In the genomic region with DNA sequence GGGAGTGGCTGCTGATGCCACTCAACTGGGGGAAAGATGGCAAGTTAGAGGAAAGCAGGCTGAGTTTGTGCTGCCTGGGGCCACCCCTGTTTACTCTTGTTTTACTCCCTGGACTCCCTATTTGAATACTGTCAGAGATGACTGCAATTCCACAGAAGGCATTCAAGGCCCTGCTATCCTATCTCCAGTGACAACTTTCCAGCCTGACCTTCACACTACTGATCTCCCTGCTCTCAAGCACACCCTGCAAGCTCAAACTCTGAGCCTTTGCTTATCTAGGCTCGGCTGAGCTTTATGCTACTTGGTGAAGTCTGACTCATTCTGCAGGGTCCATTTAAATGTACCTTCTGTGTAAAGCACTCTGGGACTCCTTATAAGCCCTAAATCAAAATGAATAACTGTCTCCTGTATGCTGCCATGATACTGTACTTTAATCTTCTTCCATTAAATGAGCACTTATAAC, we compare ENCODE assay signal across 1 cellular context.
TF ChIP-seq lines count a peak whose summit lies in the region.

No MANE protein-coding gene starts in this region.

TF ChIP-seq in HepG2, 621 proteins besides CTCF, POLR2A, EP300 and RAD21 (continued from another document and continues in another):
- no peak for TF ChIP-seq ZNF12 (CRISPR knock-in tag; IDR thresholded peaks at IDR 0.05)
- no peak for TF ChIP-seq ZBTB7B (CRISPR knock-in tag; IDR thresholded peaks at IDR 0.05)
- TF ChIP-seq FOXP1 (IDR thresholded peaks at IDR 0.05), result no peak
- TF ChIP-seq FOXP1 (CRISPR knock-in tag; IDR thresholded peaks at IDR 0.05), result peak; percentile 78
- no peak for TF ChIP-seq LCORL (IDR thresholded peaks at IDR 0.05)
- peak; percentile 54; the same call in 1 of the 2 replicates for TF ChIP-seq LCORL (CRISPR knock-in tag; IDR thresholded peaks at IDR 0.05)
- TF ChIP-seq, protein P1, sequence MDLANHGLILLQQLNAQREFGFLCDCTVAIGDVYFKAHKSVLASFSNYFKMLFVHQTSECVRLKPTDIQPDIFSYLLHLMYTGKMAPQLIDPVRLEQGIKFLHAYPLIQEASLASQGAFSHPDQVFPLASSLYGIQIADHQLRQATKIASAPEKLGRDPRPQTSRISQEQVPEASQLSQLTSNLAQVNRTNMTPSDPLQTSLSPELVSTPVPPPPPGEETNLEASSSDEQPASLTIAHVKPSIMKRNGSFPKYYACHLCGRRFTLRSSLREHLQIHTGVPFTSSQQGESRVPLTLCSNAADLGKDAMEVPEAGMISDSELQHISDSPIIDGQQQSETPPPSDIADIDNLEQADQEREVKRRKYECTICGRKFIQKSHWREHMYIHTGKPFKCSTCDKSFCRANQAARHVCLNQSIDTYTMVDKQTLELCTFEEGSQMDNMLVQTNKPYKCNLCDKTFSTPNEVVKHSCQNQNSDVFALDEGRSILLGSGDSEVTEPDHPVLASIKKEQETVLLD (CRISPR knock-in tag; IDR thresholded peaks at IDR 0.05; ENCODE audit: low read depth), result no peak
- TF ChIP-seq YEATS4 (CRISPR knock-in tag; IDR thresholded peaks at IDR 0.05; ENCODE audit: borderline replicate concordance), result no peak
- TF ChIP-seq ATRX (CRISPR knock-in tag; IDR thresholded peaks at IDR 0.05; ENCODE audit: borderline replicate concordance), result no peak
- TF ChIP-seq MIER3 (CRISPR knock-in tag; IDR thresholded peaks at IDR 0.05; ENCODE audit: borderline replicate concordance), result no peak
- TF ChIP-seq NBN (conservative IDR thresholded peaks at IDR 0.05), result no peak
- TF ChIP-seq TAF15 (IDR thresholded peaks at IDR 0.05; ENCODE audit: low read depth, low read length, poor library complexity, severe bottlenecking), result no peak
- TF ChIP-seq, protein P2, sequence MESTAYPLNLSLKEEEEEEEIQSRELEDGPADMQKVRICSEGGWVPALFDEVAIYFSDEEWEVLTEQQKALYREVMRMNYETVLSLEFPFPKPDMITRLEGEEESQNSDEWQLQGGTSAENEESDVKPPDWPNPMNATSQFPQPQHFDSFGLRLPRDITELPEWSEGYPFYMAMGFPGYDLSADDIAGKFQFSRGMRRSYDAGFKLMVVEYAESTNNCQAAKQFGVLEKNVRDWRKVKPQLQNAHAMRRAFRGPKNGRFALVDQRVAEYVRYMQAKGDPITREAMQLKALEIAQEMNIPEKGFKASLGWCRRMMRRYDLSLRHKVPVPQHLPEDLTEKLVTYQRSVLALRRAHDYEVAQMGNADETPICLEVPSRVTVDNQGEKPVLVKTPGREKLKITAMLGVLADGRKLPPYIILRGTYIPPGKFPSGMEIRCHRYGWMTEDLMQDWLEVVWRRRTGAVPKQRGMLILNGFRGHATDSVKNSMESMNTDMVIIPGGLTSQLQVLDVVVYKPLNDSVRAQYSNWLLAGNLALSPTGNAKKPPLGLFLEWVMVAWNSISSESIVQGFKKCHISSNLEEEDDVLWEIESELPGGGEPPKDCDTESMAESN (CRISPR knock-in tag; conservative IDR thresholded peaks at IDR 0.05), result no peak
- TF ChIP-seq ZIK1 (CRISPR knock-in tag; IDR thresholded peaks at IDR 0.05; ENCODE audit: borderline replicate concordance, low read depth), result no peak
- no peak for TF ChIP-seq FOXK1 (CRISPR knock-in tag; IDR thresholded peaks at IDR 0.05; ENCODE audit: borderline replicate concordance, low read depth)
- no peak for TF ChIP-seq STAT5B (CRISPR knock-in tag; IDR thresholded peaks at IDR 0.05)
- no peak; the same call in none of the 2 replicates for TF ChIP-seq RCOR2 (CRISPR knock-in tag; IDR thresholded peaks at IDR 0.05)
- TF ChIP-seq, protein P3, sequence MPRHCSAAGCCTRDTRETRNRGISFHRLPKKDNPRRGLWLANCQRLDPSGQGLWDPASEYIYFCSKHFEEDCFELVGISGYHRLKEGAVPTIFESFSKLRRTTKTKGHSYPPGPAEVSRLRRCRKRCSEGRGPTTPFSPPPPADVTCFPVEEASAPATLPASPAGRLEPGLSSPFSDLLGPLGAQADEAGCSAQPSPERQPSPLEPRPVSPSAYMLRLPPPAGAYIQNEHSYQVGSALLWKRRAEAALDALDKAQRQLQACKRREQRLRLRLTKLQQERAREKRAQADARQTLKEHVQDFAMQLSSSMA (CRISPR knock-in tag; IDR thresholded peaks at IDR 0.05), result no peak
- no peak for TF ChIP-seq RNF2 (conservative IDR thresholded peaks at IDR 0.05; ENCODE audit: low read depth)
- TF ChIP-seq, protein P4, sequence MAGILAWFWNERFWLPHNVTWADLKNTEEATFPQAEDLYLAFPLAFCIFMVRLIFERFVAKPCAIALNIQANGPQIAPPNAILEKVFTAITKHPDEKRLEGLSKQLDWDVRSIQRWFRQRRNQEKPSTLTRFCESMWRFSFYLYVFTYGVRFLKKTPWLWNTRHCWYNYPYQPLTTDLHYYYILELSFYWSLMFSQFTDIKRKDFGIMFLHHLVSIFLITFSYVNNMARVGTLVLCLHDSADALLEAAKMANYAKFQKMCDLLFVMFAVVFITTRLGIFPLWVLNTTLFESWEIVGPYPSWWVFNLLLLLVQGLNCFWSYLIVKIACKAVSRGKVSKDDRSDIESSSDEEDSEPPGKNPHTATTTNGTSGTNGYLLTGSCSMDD (CRISPR knock-in tag; IDR thresholded peaks at IDR 0.05), result no peak
- no peak for TF ChIP-seq ASH2L (IDR thresholded peaks at IDR 0.05; ENCODE audit: insufficient read length, low read depth, low read length)
- TF ChIP-seq HNRNPUL1 (IDR thresholded peaks at IDR 0.05; ENCODE audit: low read depth, low read length), result no peak
- peak; percentile 79 for TF ChIP-seq RXRB (CRISPR knock-in tag; IDR thresholded peaks at IDR 0.05; ENCODE audit: borderline replicate concordance)
- peak; percentile 60 for TF ChIP-seq PHF21A (CRISPR knock-in tag; IDR thresholded peaks at IDR 0.05)
- TF ChIP-seq ZNF891 (CRISPR knock-in tag; IDR thresholded peaks at IDR 0.05), result no peak
- TF ChIP-seq PAX8 (CRISPR knock-in tag; IDR thresholded peaks at IDR 0.05; ENCODE audit: borderline replicate concordance), result no peak
- TF ChIP-seq, protein P5, sequence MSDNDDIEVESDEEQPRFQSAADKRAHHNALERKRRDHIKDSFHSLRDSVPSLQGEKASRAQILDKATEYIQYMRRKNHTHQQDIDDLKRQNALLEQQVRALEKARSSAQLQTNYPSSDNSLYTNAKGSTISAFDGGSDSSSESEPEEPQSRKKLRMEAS (IDR thresholded peaks at IDR 0.05), result 0 out of 2 replicates have a peak, but pooled peaks have one; percentile 19
- no peak for TF ChIP-seq ZNF850 (CRISPR knock-in tag; conservative IDR thresholded peaks at IDR 0.05)
- TF ChIP-seq, protein P6, sequence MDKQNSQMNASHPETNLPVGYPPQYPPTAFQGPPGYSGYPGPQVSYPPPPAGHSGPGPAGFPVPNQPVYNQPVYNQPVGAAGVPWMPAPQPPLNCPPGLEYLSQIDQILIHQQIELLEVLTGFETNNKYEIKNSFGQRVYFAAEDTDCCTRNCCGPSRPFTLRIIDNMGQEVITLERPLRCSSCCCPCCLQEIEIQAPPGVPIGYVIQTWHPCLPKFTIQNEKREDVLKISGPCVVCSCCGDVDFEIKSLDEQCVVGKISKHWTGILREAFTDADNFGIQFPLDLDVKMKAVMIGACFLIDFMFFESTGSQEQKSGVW (CRISPR knock-in tag; IDR thresholded peaks at IDR 0.05; ENCODE audit: borderline replicate concordance), result no peak
- no peak for TF ChIP-seq RORA (CRISPR knock-in tag; IDR thresholded peaks at IDR 0.05)
- TF ChIP-seq GABPA (IDR thresholded peaks at IDR 0.05; ENCODE audit: low read depth, low read length), result no peak
- TF ChIP-seq GABPA (CRISPR knock-in tag; IDR thresholded peaks at IDR 0.05; ENCODE audit: low read depth), result no peak
- TF ChIP-seq, protein P7, sequence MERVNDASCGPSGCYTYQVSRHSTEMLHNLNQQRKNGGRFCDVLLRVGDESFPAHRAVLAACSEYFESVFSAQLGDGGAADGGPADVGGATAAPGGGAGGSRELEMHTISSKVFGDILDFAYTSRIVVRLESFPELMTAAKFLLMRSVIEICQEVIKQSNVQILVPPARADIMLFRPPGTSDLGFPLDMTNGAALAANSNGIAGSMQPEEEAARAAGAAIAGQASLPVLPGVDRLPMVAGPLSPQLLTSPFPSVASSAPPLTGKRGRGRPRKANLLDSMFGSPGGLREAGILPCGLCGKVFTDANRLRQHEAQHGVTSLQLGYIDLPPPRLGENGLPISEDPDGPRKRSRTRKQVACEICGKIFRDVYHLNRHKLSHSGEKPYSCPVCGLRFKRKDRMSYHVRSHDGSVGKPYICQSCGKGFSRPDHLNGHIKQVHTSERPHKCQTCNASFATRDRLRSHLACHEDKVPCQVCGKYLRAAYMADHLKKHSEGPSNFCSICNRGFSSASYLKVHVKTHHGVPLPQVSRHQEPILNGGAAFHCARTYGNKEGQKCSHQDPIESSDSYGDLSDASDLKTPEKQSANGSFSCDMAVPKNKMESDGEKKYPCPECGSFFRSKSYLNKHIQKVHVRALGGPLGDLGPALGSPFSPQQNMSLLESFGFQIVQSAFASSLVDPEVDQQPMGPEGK (CRISPR knock-in tag; IDR thresholded peaks at IDR 0.05), result no peak
- TF ChIP-seq ZNF672 (CRISPR knock-in tag; IDR thresholded peaks at IDR 0.05), result no peak
- 0 out of 2 replicates have a peak, but pooled peaks have one; percentile 41 for TF ChIP-seq ARNTL (CRISPR knock-in tag; IDR thresholded peaks at IDR 0.05)
- no peak; the same call in 1 of the 2 replicates for TF ChIP-seq YEATS2 (CRISPR knock-in tag; IDR thresholded peaks at IDR 0.05; ENCODE audit: borderline replicate concordance)
- TF ChIP-seq, protein P8, sequence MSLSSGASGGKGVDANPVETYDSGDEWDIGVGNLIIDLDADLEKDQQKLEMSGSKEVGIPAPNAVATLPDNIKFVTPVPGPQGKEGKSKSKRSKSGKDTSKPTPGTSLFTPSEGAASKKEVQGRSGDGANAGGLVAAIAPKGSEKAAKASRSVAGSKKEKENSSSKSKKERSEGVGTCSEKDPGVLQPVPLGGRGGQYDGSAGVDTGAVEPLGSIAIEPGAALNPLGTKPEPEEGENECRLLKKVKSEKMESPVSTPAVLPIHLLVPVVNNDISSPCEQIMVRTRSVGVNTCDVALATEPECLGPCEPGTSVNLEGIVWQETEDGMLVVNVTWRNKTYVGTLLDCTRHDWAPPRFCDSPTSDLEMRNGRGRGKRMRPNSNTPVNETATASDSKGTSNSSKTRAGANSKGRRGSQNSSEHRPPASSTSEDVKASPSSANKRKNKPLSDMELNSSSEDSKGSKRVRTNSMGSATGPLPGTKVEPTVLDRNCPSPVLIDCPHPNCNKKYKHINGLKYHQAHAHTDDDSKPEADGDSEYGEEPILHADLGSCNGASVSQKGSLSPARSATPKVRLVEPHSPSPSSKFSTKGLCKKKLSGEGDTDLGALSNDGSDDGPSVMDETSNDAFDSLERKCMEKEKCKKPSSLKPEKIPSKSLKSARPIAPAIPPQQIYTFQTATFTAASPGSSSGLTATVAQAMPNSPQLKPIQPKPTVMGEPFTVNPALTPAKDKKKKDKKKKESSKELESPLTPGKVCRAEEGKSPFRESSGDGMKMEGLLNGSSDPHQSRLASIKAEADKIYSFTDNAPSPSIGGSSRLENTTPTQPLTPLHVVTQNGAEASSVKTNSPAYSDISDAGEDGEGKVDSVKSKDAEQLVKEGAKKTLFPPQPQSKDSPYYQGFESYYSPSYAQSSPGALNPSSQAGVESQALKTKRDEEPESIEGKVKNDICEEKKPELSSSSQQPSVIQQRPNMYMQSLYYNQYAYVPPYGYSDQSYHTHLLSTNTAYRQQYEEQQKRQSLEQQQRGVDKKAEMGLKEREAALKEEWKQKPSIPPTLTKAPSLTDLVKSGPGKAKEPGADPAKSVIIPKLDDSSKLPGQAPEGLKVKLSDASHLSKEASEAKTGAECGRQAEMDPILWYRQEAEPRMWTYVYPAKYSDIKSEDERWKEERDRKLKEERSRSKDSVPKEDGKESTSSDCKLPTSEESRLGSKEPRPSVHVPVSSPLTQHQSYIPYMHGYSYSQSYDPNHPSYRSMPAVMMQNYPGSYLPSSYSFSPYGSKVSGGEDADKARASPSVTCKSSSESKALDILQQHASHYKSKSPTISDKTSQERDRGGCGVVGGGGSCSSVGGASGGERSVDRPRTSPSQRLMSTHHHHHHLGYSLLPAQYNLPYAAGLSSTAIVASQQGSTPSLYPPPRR (CRISPR knock-in tag; IDR thresholded peaks at IDR 0.05; ENCODE audit: borderline replicate concordance), result peak; percentile 31; the same call in 1 of the 2 replicates
- TF ChIP-seq, protein P9, sequence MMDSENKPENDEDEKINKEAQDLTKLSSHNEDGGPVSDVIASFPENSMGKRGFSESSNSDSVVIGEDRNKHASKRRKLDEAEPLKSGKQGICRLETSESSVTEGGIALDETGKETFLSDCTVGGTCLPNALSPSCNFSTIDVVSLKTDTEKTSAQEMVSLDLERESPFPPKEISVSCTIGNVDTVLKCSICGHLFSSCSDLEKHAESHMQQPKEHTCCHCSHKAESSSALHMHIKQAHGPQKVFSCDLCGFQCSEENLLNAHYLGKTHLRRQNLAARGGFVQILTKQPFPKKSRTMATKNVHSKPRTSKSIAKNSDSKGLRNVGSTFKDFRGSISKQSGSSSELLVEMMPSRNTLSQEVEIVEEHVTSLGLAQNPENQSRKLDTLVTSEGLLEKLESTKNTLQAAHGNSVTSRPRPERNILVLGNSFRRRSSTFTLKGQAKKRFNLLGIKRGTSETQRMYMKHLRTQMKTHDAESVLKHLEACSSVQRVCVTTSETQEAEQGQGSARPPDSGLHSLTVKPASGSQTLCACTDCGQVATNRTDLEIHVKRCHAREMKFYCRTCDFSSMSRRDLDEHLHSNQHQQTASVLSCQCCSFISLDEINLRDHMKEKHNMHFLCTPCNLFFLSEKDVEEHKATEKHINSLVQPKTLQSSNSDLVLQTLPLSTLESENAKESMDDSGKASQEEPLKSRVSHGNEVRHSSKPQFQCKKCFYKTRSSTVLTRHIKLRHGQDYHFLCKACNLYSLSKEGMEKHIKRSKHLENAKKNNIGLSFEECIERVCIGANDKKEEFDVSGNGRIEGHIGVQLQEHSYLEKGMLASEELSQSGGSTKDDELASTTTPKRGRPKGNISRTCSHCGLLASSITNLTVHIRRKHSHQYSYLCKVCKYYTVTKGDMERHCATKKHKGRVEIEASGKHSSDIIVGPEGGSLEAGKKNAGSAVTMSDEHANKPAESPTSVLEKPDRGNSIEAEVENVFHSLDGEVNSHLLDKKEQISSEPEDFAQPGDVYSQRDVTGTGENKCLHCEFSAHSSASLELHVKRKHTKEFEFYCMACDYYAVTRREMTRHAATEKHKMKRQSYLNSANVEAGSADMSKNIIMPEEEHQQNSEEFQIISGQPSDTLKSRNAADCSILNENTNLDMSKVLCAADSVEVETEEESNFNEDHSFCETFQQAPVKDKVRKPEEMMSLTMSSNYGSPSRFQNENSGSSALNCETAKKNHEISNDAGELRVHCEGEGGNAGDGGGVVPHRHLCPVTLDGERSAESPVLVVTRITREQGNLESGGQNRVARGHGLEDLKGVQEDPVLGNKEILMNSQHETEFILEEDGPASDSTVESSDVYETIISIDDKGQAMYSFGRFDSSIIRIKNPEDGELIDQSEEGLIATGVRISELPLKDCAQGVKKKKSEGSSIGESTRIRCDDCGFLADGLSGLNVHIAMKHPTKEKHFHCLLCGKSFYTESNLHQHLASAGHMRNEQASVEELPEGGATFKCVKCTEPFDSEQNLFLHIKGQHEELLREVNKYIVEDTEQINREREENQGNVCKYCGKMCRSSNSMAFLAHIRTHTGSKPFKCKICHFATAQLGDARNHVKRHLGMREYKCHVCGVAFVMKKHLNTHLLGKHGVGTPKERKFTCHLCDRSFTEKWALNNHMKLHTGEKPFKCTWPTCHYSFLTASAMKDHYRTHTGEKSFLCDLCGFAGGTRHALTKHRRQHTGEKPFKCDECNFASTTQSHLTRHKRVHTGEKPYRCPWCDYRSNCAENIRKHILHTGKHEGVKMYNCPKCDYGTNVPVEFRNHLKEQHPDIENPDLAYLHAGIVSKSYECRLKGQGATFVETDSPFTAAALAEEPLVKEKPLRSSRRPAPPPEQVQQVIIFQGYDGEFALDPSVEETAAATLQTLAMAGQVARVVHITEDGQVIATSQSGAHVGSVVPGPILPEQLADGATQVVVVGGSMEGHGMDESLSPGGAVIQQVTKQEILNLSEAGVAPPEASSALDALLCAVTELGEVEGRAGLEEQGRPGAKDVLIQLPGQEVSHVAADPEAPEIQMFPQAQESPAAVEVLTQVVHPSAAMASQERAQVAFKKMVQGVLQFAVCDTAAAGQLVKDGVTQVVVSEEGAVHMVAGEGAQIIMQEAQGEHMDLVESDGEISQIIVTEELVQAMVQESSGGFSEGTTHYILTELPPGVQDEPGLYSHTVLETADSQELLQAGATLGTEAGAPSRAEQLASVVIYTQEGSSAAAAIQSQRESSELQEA (CRISPR knock-in tag; IDR thresholded peaks at IDR 0.05; ENCODE audit: not compliant biosample characterization), result no peak
